Comparison of ENCODE assay signal across 18 cellular contexts in genomic region chr5:103472820-103473219, GRCh38.
A peak's percentile ranks its signal among the peaks of the same experiment; 100 is the strongest.
DNase-seq lines count a peak whose midpoint lies in the region; TF ChIP-seq lines count a peak whose summit lies in the region.
"Had no signal": no experiment of that assay in that cellular context is flagged by ENCODE, and none has a peak within 500 bp of the region (broad histone marks: within the 10 kb centered on the region; RNA-seq: fewer than 3 reads in every experiment).

No MANE protein-coding gene starts in this region.

- H3K27me3 ChIP-seq in brain microvascular endothelial cell (replicated peaks) (no peaks in the 10 kb centered on the region), H7 (ENCODE audit: control insufficient read depth, insufficient read depth, low read length) (no peaks in the 10 kb centered on the region)

- H3K4me3 ChIP-seq in brain microvascular endothelial cell (ENCODE audit: low read depth, low read length) (no peak overlapping the region), H7 (ENCODE audit: insufficient read depth, low read depth, low read length) (no peak overlapping the region)

- DNase-seq in AML-193 (lab: John Stamatoyannopoulos, UW) (peak; percentile 35 to 58), NCI-H226 (peak; percentile 36), brain microvascular endothelial cell (peak; percentile 64), lung microvascular endothelial cell (ENCODE audit: low read depth in 2 of 2) (peak; percentile 15 to 20), osteocyte (ENCODE audit: extremely low spot score, unreplicated experiment) (no peak), dermis blood vessel endothelial cell (no peak), caudate nucleus (lab: John Stamatoyannopoulos, UW) (no peak), H7 (no peak)
- DNase-seq: activated CD4-positive, alpha-beta T cell treated with anti-CD3 and anti-CD28 coated beads for 1 hour; immature natural killer cell; midbrain; NCI-H1105 treated with DMSO at 0.1 percent for 48 hours; NCI-H446; occipital lobe; stimulated activated CD4-positive, alpha-beta T cell treated with anti-CD3 and anti-CD28 coated beads, Interleukin-12 subunit alpha, Interleukin-12 subunit beta, amount 100 ng/mL, for 4 hours; substantia nigra; T-helper 1 cell had no signal

- in situ Hi-C loops in brain microvascular endothelial cell (cut with HindIII; ENCODE audit: low pct_ligation_motif_present, low sequenced_read_pairs): no loop called here

- H3K9me3 Mint-ChIP-seq in osteocyte (ENCODE audit: unreplicated experiment): no peaks in the 10 kb centered on the region
- H3K9me3 Mint-ChIP-seq: dendritic cell treated with granulocyte-macrophage colony-stimulating factor and Interleukin-4, amounts not matched to agents 40 ng/mL and 50 ng/mL, for 4 days; immature natural killer cell had no signal

- H3K4me3 Mint-ChIP-seq in osteocyte (ENCODE audit: unreplicated experiment): no peak overlapping the region
- H3K4me3 Mint-ChIP-seq: dendritic cell treated with granulocyte-macrophage colony-stimulating factor and Interleukin-4, amounts not matched to agents 40 ng/mL and 50 ng/mL, for 4 days; immature natural killer cell had no signal

- H3K27ac ChIP-seq in brain microvascular endothelial cell: peak overlapping the region; percentile 31
- H3K27ac ChIP-seq in caudate nucleus (ENCODE audit: low read depth, low read length): no peak overlapping the region

- TF ChIP-seq CTCF in brain microvascular endothelial cell (IDR thresholded peaks at IDR 0.05; ENCODE audit: low read depth, low read length, missing control alignments) (no peak), osteocyte (IDR thresholded peaks at IDR 0.05) (no peak)

- no peak overlapping the region for H3K27ac Mint-ChIP-seq in osteocyte (ENCODE audit: unreplicated experiment)
- H3K27ac Mint-ChIP-seq: dendritic cell treated with granulocyte-macrophage colony-stimulating factor and Interleukin-4, amounts not matched to agents 40 ng/mL and 50 ng/mL, for 4 days; immature natural killer cell had no signal

- no peaks in the 10 kb centered on the region for H3K36me3 Mint-ChIP-seq in osteocyte (ENCODE audit: unreplicated experiment)
- H3K36me3 Mint-ChIP-seq: immature natural killer cell had no signal

- H3K36me3 ChIP-seq in brain microvascular endothelial cell (replicated peaks) (no peaks in the 10 kb centered on the region), H7 (replicated peaks; ENCODE audit: control insufficient read depth, insufficient read depth, low read length) (no peaks in the 10 kb centered on the region)

- peaks cover 9% of the 10 kb centered on the region for H3K4me1 Mint-ChIP-seq in osteocyte (ENCODE audit: unreplicated experiment)
- H3K4me1 Mint-ChIP-seq: immature natural killer cell had no signal

- no peaks in the 10 kb centered on the region for H3K27me3 Mint-ChIP-seq in osteocyte (ENCODE audit: unreplicated experiment)
- H3K27me3 Mint-ChIP-seq: dendritic cell treated with granulocyte-macrophage colony-stimulating factor and Interleukin-4, amounts not matched to agents 40 ng/mL and 50 ng/mL, for 4 days had no signal

Comparison
In these comparisons a context has a peak if more than half of its experiments do, and no peak if none do; other contexts are left out.
1. DNase-seq: peak in AML-193 (2 of 2), NCI-H226 (single experiment), brain microvascular endothelial cell (single experiment) and lung microvascular endothelial cell (2 of 2); none in osteocyte (single experiment), dermis blood vessel endothelial cell (single experiment), caudate nucleus (0 of 61) and H7 (single experiment).